In genomic region chr2:134271758-134272157, GRCh38 we compare ENCODE assay signal across 20 cellular contexts. TPM values are rescaled to one million over a fixed set of nuclear protein-coding genes. Genes with fewer than 3 reads are reported as not detected.
A peak's percentile ranks its signal among the peaks of the same experiment; 100 is the strongest.
DNase-seq lines count a peak whose midpoint lies in the region; ATAC-seq, FAIRE-seq and TF ChIP-seq lines count a peak whose summit lies in the region.
"Had no signal": no experiment of that assay in that cellular context is flagged by ENCODE, and none has a peak within 500 bp of the region (broad histone marks: within the 10 kb centered on the region; RNA-seq: fewer than 3 reads in every experiment).

No MANE protein-coding gene starts in this region.

- intact Hi-C loops in activated CD4-positive, alpha-beta T cell treated with anti-CD3 and anti-CD28 coated beads for 36 hours (cut with DNase I, micrococcal nuclease) = no loop called here
- intact Hi-C loops in lower leg skin (cut with DNase I; ENCODE audit: low total_unique reads) = no loop called here

- no peak for FAIRE-seq in HTR-8/SVneo (lab: Jason Lieb, UNC)
- FAIRE-seq: frontal cortex had no signal

- H3K4me1 Mint-ChIP-seq in activated CD4-positive, alpha-beta T cell treated with anti-CD3 and anti-CD28 coated beads for 36 hours = peaks cover 56% of the 10 kb centered on the region
- H3K4me1 Mint-ChIP-seq in nephron = peaks cover 49% of the 10 kb centered on the region

- CTCF ChIA-PET in activated CD4-positive, alpha-beta T cell treated with anti-CD3 and anti-CD28 coated beads for 36 hours (lab: Charles Lee) = interaction anchor here (0.8 to 1.4 kb wide), 6 partner anchors 8 to 28 kb away, joined by 3 to 5 read pairs (median 3); no protein-coding TSS in a partner anchor

- H3K4me3 ChIP-seq in lower leg skin (ENCODE audit: low read depth, poor library complexity, severe bottlenecking) = no peak overlapping the region
- H3K4me3 ChIP-seq: HAP-1, left lung, ovary, skin epidermis had no signal

- peaks cover 36% of the 10 kb centered on the region for H3K36me3 Mint-ChIP-seq in activated CD4-positive, alpha-beta T cell treated with anti-CD3 and anti-CD28 coated beads for 36 hours (ENCODE audit: low read depth)
- peaks cover 11% of the 10 kb centered on the region for H3K36me3 Mint-ChIP-seq in nephron (ENCODE audit: low read depth)

- 76 to 80% methylated on average over 2 of the region's 2 CpGs for WGBS in lower leg skin, 2 donors

- POLR2A ChIA-PET in activated CD4-positive, alpha-beta T cell treated with anti-CD3 and anti-CD28 coated beads for 36 hours (lab: Charles Lee) = interaction anchor here (0.7 kb wide), 1 partner anchor 11 kb away, joined by 4 read pairs; no protein-coding TSS in a partner anchor

- no peak for TF ChIP-seq CTCF in nephron (IDR thresholded peaks at IDR 0.05; ENCODE audit: unreplicated experiment in 3 of 3)
- no peak for TF ChIP-seq CTCF in lower leg skin (IDR thresholded peaks at IDR 0.05)

- peak; percentile 96 for ATAC-seq in activated CD4-positive, alpha-beta T cell treated with anti-CD3 and anti-CD28 coated beads for 36 hours
- ATAC-seq: left lung had no signal

- in situ Hi-C loops in G401 (cut with HindIII; ENCODE audit: low sequenced_read_pairs) = no loop called here

- H3K9me3 Mint-ChIP-seq in activated CD4-positive, alpha-beta T cell treated with anti-CD3 and anti-CD28 coated beads for 36 hours (ENCODE audit: low read depth) = no peaks in the 10 kb centered on the region
- H3K9me3 Mint-ChIP-seq in nephron = no peaks in the 10 kb centered on the region
- H3K9me3 Mint-ChIP-seq: activated naive CD4-positive, alpha-beta T cell treated with anti-CD3 and anti-CD28 coated beads, Interleukin-2, amount 50 U/mL, for 24 hours; brain; CD8-positive, alpha-beta memory T cell had no signal

- no peak overlapping the region for H3K27ac Mint-ChIP-seq in activated CD4-positive, alpha-beta T cell treated with anti-CD3 and anti-CD28 coated beads for 36 hours
- H3K27ac Mint-ChIP-seq in nephron = peak overlapping the region; percentile 78 to 86 (median 85)
- H3K27ac Mint-ChIP-seq: activated naive CD4-positive, alpha-beta T cell treated with anti-CD3 and anti-CD28 coated beads, Interleukin-2, amount 50 U/mL, for 24 hours; CD8-positive, alpha-beta memory T cell; dendritic cell treated with granulocyte-macrophage colony-stimulating factor and Interleukin-4, amounts not matched to agents 40 ng/mL and 50 ng/mL, for 4 days had no signal

- DNase-seq in activated CD4-positive, alpha-beta T cell treated with anti-CD3 and anti-CD28 coated beads for 36 hours = peak; percentile 37
- no peak for DNase-seq in activated CD4-positive, alpha-beta T cell treated with anti-CD3 and anti-CD28 coated beads for 48 hours
- DNase-seq in G401 (ENCODE audit: low spot score) (peak; percentile 49), NCI-H146 treated with DMSO at 0.1 percent for 48 hours (lab: John Stamatoyannopoulos, UW; ENCODE audit: unreplicated experiment) (peak; percentile 9), lower leg skin (ENCODE audit: low spot score in 2 of 2) (no peak), NCI-H2029 treated with DMSO at 0.1 percent for 48 hours (lab: John Stamatoyannopoulos, UW) (no peak), HTR-8/SVneo (ENCODE audit: insufficient read length, low spot score) (no peak)
- DNase-seq: ACHN; CD8-positive, alpha-beta memory T cell; left lung; NCI-H2081 treated with DMSO at 0.1 percent for 48 hours; ovary; SW 1271 had no signal

- no peak overlapping the region for H3K4me3 Mint-ChIP-seq in activated CD4-positive, alpha-beta T cell treated with anti-CD3 and anti-CD28 coated beads for 36 hours
- H3K4me3 Mint-ChIP-seq in nephron = peak overlapping the region in 1 of 3 experiments; percentile 3
- H3K4me3 Mint-ChIP-seq: activated naive CD4-positive, alpha-beta T cell treated with anti-CD3 and anti-CD28 coated beads, Interleukin-2, amount 50 U/mL, for 24 hours; brain; CD8-positive, alpha-beta memory T cell; dendritic cell treated with granulocyte-macrophage colony-stimulating factor and Interleukin-4, amounts not matched to agents 40 ng/mL and 50 ng/mL, for 4 days had no signal

- H3K27me3 Mint-ChIP-seq in activated CD4-positive, alpha-beta T cell treated with anti-CD3 and anti-CD28 coated beads for 36 hours = no peaks in the 10 kb centered on the region
- no peaks in the 10 kb centered on the region for H3K27me3 Mint-ChIP-seq in nephron (ENCODE audit: low read depth)
- H3K27me3 Mint-ChIP-seq: activated naive CD4-positive, alpha-beta T cell treated with anti-CD3 and anti-CD28 coated beads, Interleukin-2, amount 50 U/mL, for 24 hours; brain; CD8-positive, alpha-beta memory T cell; dendritic cell treated with granulocyte-macrophage colony-stimulating factor and Interleukin-4, amounts not matched to agents 40 ng/mL and 50 ng/mL, for 4 days had no signal

- TF ChIP-seq POLR2A in lower leg skin (IDR thresholded peaks at IDR 0.05) = no peak

RNA-seq across cellular contexts. Expression of gene MGAT5, which starts 17.9 kb away (rescaled TPM):
- total RNA-seq in activated CD4-positive, alpha-beta T cell treated with anti-CD3 and anti-CD28 coated beads for 36 hours = 10 to 100 TPM; 22.2 to 25.7 TPM
- total RNA-seq in G401 (2014; rRNA removed; shearing (Covaris generic)) = 0.07 and 0.31 TPM in 2 replicates
- 10 to 100 TPM; 16.3 to 37.8 (median 32.5) TPM for total RNA-seq in lower leg skin

Comparison
In these comparisons a context has a peak if more than half of its experiments do, and no peak if none do; other contexts are left out.
1. DNase-seq: peak in activated CD4-positive, alpha-beta T cell treated with anti-CD3 and anti-CD28 coated beads for 36 hours (single experiment), G401 (single experiment) and NCI-H146 treated with DMSO at 0.1 percent for 48 hours (single experiment); none in activated CD4-positive, alpha-beta T cell treated with anti-CD3 and anti-CD28 coated beads for 48 hours (single experiment), lower leg skin (0 of 2), NCI-H2029 treated with DMSO at 0.1 percent for 48 hours (single experiment) and HTR-8/SVneo (single experiment).
2. RNA of gene MGAT5, which starts 17.9 kb away (total RNA-seq): 16.3 to 37.8 TPM in lower leg skin and 22.2 to 25.7 TPM in activated CD4-positive, alpha-beta T cell treated with anti-CD3 and anti-CD28 coated beads for 36 hours; 0.07 to 0.31 TPM in G401; every median in the first group is over 10 times any median in the second.